8 cellular contexts compared by ENCODE assay signal in the genomic region with DNA sequence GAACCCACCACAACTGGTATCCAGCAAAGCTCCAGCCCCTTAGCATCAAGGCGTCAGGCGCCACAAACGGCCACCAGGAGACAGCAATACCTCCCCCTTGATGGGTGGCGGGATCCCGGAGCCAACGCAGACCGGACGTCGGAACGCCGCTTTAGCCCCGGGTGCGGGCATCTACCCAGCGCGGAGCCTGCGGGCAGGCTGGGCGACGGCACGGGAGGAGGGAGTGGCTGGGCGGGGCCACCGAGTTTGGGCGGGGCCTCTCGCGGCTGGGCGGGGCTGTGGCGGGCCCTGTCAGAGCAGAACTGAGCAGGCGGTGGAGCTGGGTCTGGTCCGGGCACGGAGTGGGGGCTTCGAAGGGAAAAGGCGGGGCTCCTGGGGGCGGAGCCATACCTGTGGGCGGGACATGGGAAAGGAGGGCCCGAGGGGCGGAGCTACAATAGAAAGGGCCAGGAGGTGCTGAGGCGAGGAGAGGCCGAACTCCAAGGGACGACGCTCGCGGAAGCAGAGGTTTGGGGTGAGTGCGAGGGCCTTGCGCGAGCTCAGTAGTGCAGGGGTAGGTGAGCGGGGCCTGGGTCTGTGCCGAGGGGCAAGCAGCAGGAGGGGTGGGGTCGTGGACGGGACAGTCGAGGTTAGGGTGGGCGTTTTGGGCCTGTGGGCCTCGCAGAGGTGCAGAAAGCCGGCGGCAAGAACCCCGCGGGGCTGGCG. TPM values are rescaled to one million over a fixed set of nuclear protein-coding genes. Genes with fewer than 3 reads are reported as not detected.
DNase-seq lines count a peak whose midpoint lies in the region; ATAC-seq and TF ChIP-seq lines count a peak whose summit lies in the region.

No MANE protein-coding gene starts in this region.

- ATAC-seq in GM21528 (IDR thresholded peaks at IDR 0.05; ENCODE audit: low FRiP score, unreplicated experiment): peak; percentile 55
- peak; percentile 75 to 88 (median 77) for ATAC-seq in natural killer cell
- peak; percentile 87 for ATAC-seq in stimulated activated memory B cell treated with anti-CD40 and anti-IgM and Interleukin-4, amounts not matched to agents 10 μg/mL and 1 μg/mL and 100 μg/mL, for 72 hours

- H3K4me3 Mint-ChIP-seq in natural killer cell: peak overlapping the region; percentile 88
- H3K4me3 Mint-ChIP-seq in stimulated activated memory B cell treated with anti-CD40 and anti-IgM and Interleukin-4, amounts not matched to agents 10 μg/mL and 1 μg/mL and 100 μg/mL, for 72 hours: peak overlapping the region; percentile 85

- TF ChIP-seq CTCF in fibroblast of pulmonary artery (IDR thresholded peaks at IDR 0.05; ENCODE audit: low read length, missing control alignments) (peak; percentile 17), natural killer cell (IDR thresholded peaks at IDR 0.05) (no peak)

- no peaks in the 10 kb centered on the region for H3K9me3 Mint-ChIP-seq in natural killer cell
- no peaks in the 10 kb centered on the region for H3K9me3 Mint-ChIP-seq in stimulated activated memory B cell treated with anti-CD40 and anti-IgM and Interleukin-4, amounts not matched to agents 10 μg/mL and 1 μg/mL and 100 μg/mL, for 72 hours

- no peaks in the 10 kb centered on the region for H3K36me3 Mint-ChIP-seq in natural killer cell
- H3K36me3 Mint-ChIP-seq in stimulated activated memory B cell treated with anti-CD40 and anti-IgM and Interleukin-4, amounts not matched to agents 10 μg/mL and 1 μg/mL and 100 μg/mL, for 72 hours: no peaks in the 10 kb centered on the region

- DNase-seq in DMS 273 (lab: John Stamatoyannopoulos, UW; ENCODE audit: unreplicated experiment) (peak; percentile 93), RKO (ENCODE audit: low spot score) (peak; percentile 94), fibroblast of pulmonary artery (ENCODE audit: low read depth) (peak; percentile 80), natural killer cell (peak; percentile 88)
- DNase-seq in Jurkat, Clone E6-1 (ENCODE audit: low read depth, low spot score): peak; percentile 44
- peak; percentile 81 for DNase-seq in activated T-helper 9 cell treated with anti-CD3 and anti-CD28 coated beads, Interleukin-2, amount 50 U/mL, for 16 hours (ENCODE audit: low read depth)

- peak overlapping the region; percentile 81 to 98 for H3K27ac Mint-ChIP-seq in natural killer cell
- H3K27ac Mint-ChIP-seq in stimulated activated memory B cell treated with anti-CD40 and anti-IgM and Interleukin-4, amounts not matched to agents 10 μg/mL and 1 μg/mL and 100 μg/mL, for 72 hours: peak overlapping the region; percentile 84

- peaks cover 15 to 32% of the 10 kb centered on the region in 2 donors for H3K4me1 Mint-ChIP-seq in natural killer cell
- H3K4me1 Mint-ChIP-seq in stimulated activated memory B cell treated with anti-CD40 and anti-IgM and Interleukin-4, amounts not matched to agents 10 μg/mL and 1 μg/mL and 100 μg/mL, for 72 hours: peaks cover 49% of the 10 kb centered on the region

- peaks cover 6 to 14% of the 10 kb centered on the region in 2 donors for H3K27me3 Mint-ChIP-seq in natural killer cell (ENCODE audit: low read depth in 2 of 2)
- no peaks in the 10 kb centered on the region for H3K27me3 Mint-ChIP-seq in stimulated activated memory B cell treated with anti-CD40 and anti-IgM and Interleukin-4, amounts not matched to agents 10 μg/mL and 1 μg/mL and 100 μg/mL, for 72 hours

- intact Hi-C loops in natural killer cell (cut with micrococcal nuclease): loop anchor here (1.0 to 10.0 kb wide), 3 partner anchors 21 to 690 kb away; partner anchors contain the start of genes SLC2A8 and ST6GALNAC4

- peak overlapping the region; percentile 51 for H3K4me3 ChIP-seq in Jurkat, Clone E6-1 (ENCODE audit: low read length)
- H3K4me3 ChIP-seq in fibroblast of pulmonary artery (replicated peaks; ENCODE audit: low read depth, low read length): peak overlapping the region; percentile 58

RNA-seq across cellular contexts. Expression of gene GARNL3, which starts 40.2 kb away (rescaled TPM):
- 6.2 TPM for polyA plus RNA-seq in Jurkat, Clone E6-1 (2012; ENCODE audit: insufficient read depth, insufficient read length)
- total RNA-seq in natural killer cell: 1 to 10 TPM; 3.8 to 6.0 (median 6.0) TPM

Comparison
In these comparisons a context has a peak if more than half of its experiments do, and no peak if none do; other contexts are left out.
1. Peak in every context shown above with its lines: DNase-seq, ATAC-seq and H3K4me3 ChIP-seq.
2. DNase-seq: peak in every context shown above with its lines; median percentile 94 in RKO; 93 in DMS 273; 88 in natural killer cell; 81 in activated T-helper 9 cell treated with anti-CD3 and anti-CD28 coated beads, Interleukin-2, amount 50 U/mL, for 16 hours; 80 in fibroblast of pulmonary artery; 44 in Jurkat, Clone E6-1.